In genomic region chr2:213934560-213934959, GRCh38 we compare ENCODE assay signal across 9 cellular contexts.
A peak's percentile ranks its signal among the peaks of the same experiment; 100 is the strongest.
DNase-seq lines count a peak whose midpoint lies in the region; ATAC-seq and TF ChIP-seq lines count a peak whose summit lies in the region.
"Had no signal": no experiment of that assay in that cellular context is flagged by ENCODE, and none has a peak within 500 bp of the region (broad histone marks: within the 10 kb centered on the region; RNA-seq: fewer than 3 reads in every experiment).

No MANE protein-coding gene starts in this region.

- DNase-seq in AG20443 (ENCODE audit: low spot score): peak; percentile 17
- peak; percentile 24 for DNase-seq in iPS-NIHi7 (ENCODE audit: extremely low spot score)
- no peak for DNase-seq in Ammon's horn (ENCODE audit: low spot score)
- DNase-seq in activated naive CD4-positive, alpha-beta T cell treated with anti-CD3 and anti-CD28 coated beads, Interleukin-2, amount 50 U/mL, for 16 hours: no peak

- H3K36me3 ChIP-seq in OCI-LY3 (replicated peaks; ENCODE audit: low read depth, low read length): no peaks in the 10 kb centered on the region
- H3K36me3 ChIP-seq: tibial nerve had no signal

- H3K27me3 Mint-ChIP-seq in activated T-helper 17 cell treated with anti-CD3 and anti-CD28 coated beads, Interleukin-2, amount 50 U/mL, for 72 hours: peaks cover 3% of the 10 kb centered on the region

- H3K4me3 ChIP-seq in OCI-LY3 (ENCODE audit: low read length): no peak overlapping the region
- H3K4me3 ChIP-seq: tibial nerve had no signal

- H3K27ac Mint-ChIP-seq in activated T-helper 17 cell treated with anti-CD3 and anti-CD28 coated beads, Interleukin-2, amount 50 U/mL, for 72 hours: no peak overlapping the region

- no peaks in the 10 kb centered on the region for H4K20me1 ChIP-seq in OCI-LY3 (ENCODE audit: insufficient read depth, low read length)

- no peaks in the 10 kb centered on the region for H3K79me2 ChIP-seq in OCI-LY3 (ENCODE audit: low read length)

- TF ChIP-seq CTCF in OCI-LY3 (IDR thresholded peaks at IDR 0.05; ENCODE audit: low read depth, low read length): peak; percentile 45

- H3K4me2 ChIP-seq in OCI-LY3 (ENCODE audit: low read length): no peak overlapping the region

- H3K4me1 Mint-ChIP-seq in activated T-helper 17 cell treated with anti-CD3 and anti-CD28 coated beads, Interleukin-2, amount 50 U/mL, for 72 hours: no peaks in the 10 kb centered on the region

- ATAC-seq in GM18520 (IDR thresholded peaks at IDR 0.05; ENCODE audit: unreplicated experiment) (peak; percentile 94), HG02884 (IDR thresholded peaks at IDR 0.05; ENCODE audit: unreplicated experiment) (peak; percentile 97)
- ATAC-seq in activated T-helper 17 cell treated with anti-CD3 and anti-CD28 coated beads, Interleukin-2, amount 50 U/mL, for 72 hours (replicated peaks): no peak

- no peaks in the 10 kb centered on the region for H3K9me3 ChIP-seq in OCI-LY3 (ENCODE audit: insufficient read depth, low read length)
- H3K9me3 ChIP-seq: tibial nerve had no signal

- no peak overlapping the region for H2AFZ ChIP-seq in OCI-LY3 (ENCODE audit: low read depth, low read length)

- H3K27me3 ChIP-seq in OCI-LY3 (ENCODE audit: low read depth, low read length): no peaks in the 10 kb centered on the region
- H3K27me3 ChIP-seq: tibial nerve had no signal

- no peaks in the 10 kb centered on the region for H3K4me1 ChIP-seq in OCI-LY3 (ENCODE audit: low read length)
- H3K4me1 ChIP-seq: tibial nerve had no signal

- no peak overlapping the region for H3K27ac ChIP-seq in OCI-LY3 (ENCODE audit: low read length)
- H3K27ac ChIP-seq: tibial nerve had no signal

- H3K4me3 Mint-ChIP-seq in activated T-helper 17 cell treated with anti-CD3 and anti-CD28 coated beads, Interleukin-2, amount 50 U/mL, for 72 hours: no peak overlapping the region

- no peaks in the 10 kb centered on the region for H3K9me3 Mint-ChIP-seq in activated T-helper 17 cell treated with anti-CD3 and anti-CD28 coated beads, Interleukin-2, amount 50 U/mL, for 72 hours

- no peak overlapping the region for H3K9ac ChIP-seq in OCI-LY3 (ENCODE audit: low read length)

- no peaks in the 10 kb centered on the region for H3K36me3 Mint-ChIP-seq in activated T-helper 17 cell treated with anti-CD3 and anti-CD28 coated beads, Interleukin-2, amount 50 U/mL, for 72 hours (ENCODE audit: low read depth)

Comparison
In these comparisons a context has a peak if more than half of its experiments do, and no peak if none do; other contexts are left out.
1. DNase-seq: peak in AG20443 (single experiment) and iPS-NIHi7 (single experiment); none in Ammon's horn (single experiment) and activated naive CD4-positive, alpha-beta T cell treated with anti-CD3 and anti-CD28 coated beads, Interleukin-2, amount 50 U/mL, for 16 hours (single experiment).